ENCODE assay signal across 1 cellular context in genomic region chr19:45886427-45887310, GRCh38.
TF ChIP-seq lines count a peak whose summit lies in the region.

No MANE protein-coding gene starts in this region.

TF ChIP-seq in K562, 482 proteins besides CTCF, POLR2A, EP300 and RAD21 (continued from another document and continues in another):
- TF ChIP-seq ZBTB8A (IDR thresholded peaks at IDR 0.05; ENCODE audit: partially characterized antibody): no peak
- no peak for TF ChIP-seq CBX2 (IDR thresholded peaks at IDR 0.05; ENCODE audit: insufficient read depth, low read length, poor library complexity, severe bottlenecking)
- TF ChIP-seq RCOR1 (IDR thresholded peaks at IDR 0.05; ENCODE audit: borderline replicate concordance in 1 of 2, low read depth in 2 of 2, low read length in 2 of 2): peak in 1 of 2 experiments; percentile 73; a peak in 1 of 4 replicates
- TF ChIP-seq KHSRP (IDR thresholded peaks at IDR 0.05): no peak
- no peak for TF ChIP-seq FOSL1 (tag; conservative IDR thresholded peaks at IDR 0.05)
- TF ChIP-seq, protein P1, sequence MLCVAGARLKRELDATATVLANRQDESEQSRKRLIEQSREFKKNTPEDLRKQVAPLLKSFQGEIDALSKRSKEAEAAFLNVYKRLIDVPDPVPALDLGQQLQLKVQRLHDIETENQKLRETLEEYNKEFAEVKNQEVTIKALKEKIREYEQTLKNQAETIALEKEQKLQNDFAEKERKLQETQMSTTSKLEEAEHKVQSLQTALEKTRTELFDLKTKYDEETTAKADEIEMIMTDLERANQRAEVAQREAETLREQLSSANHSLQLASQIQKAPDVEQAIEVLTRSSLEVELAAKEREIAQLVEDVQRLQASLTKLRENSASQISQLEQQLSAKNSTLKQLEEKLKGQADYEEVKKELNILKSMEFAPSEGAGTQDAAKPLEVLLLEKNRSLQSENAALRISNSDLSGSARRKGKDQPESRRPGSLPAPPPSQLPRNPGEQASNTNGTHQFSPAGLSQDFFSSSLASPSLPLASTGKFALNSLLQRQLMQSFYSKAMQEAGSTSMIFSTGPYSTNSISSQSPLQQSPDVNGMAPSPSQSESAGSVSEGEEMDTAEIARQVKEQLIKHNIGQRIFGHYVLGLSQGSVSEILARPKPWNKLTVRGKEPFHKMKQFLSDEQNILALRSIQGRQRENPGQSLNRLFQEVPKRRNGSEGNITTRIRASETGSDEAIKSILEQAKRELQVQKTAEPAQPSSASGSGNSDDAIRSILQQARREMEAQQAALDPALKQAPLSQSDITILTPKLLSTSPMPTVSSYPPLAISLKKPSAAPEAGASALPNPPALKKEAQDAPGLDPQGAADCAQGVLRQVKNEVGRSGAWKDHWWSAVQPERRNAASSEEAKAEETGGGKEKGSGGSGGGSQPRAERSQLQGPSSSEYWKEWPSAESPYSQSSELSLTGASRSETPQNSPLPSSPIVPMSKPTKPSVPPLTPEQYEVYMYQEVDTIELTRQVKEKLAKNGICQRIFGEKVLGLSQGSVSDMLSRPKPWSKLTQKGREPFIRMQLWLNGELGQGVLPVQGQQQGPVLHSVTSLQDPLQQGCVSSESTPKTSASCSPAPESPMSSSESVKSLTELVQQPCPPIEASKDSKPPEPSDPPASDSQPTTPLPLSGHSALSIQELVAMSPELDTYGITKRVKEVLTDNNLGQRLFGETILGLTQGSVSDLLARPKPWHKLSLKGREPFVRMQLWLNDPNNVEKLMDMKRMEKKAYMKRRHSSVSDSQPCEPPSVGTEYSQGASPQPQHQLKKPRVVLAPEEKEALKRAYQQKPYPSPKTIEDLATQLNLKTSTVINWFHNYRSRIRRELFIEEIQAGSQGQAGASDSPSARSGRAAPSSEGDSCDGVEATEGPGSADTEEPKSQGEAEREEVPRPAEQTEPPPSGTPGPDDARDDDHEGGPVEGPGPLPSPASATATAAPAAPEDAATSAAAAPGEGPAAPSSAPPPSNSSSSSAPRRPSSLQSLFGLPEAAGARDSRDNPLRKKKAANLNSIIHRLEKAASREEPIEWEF (CRISPR knock-in tag; IDR thresholded peaks at IDR 0.05): no peak
- TF ChIP-seq, protein P2, sequence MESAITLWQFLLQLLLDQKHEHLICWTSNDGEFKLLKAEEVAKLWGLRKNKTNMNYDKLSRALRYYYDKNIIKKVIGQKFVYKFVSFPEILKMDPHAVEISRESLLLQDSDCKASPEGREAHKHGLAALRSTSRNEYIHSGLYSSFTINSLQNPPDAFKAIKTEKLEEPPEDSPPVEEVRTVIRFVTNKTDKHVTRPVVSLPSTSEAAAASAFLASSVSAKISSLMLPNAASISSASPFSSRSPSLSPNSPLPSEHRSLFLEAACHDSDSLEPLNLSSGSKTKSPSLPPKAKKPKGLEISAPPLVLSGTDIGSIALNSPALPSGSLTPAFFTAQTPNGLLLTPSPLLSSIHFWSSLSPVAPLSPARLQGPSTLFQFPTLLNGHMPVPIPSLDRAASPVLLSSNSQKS (CRISPR knock-in tag; IDR thresholded peaks at IDR 0.05): no peak
- TF ChIP-seq, protein P3, sequence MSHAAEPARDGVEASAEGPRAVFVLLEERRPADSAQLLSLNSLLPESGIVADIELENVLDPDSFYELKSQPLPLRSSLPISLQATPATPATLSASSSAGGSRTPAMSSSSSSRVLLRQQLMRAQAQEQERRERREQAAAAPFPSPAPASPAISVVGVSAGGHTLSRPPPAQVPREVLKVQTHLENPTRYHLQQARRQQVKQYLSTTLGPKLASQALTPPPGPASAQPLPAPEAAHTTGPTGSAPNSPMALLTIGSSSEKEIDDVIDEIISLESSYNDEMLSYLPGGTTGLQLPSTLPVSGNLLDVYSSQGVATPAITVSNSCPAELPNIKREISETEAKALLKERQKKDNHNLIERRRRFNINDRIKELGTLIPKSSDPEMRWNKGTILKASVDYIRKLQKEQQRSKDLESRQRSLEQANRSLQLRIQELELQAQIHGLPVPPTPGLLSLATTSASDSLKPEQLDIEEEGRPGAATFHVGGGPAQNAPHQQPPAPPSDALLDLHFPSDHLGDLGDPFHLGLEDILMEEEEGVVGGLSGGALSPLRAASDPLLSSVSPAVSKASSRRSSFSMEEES (CRISPR knock-in tag; IDR thresholded peaks at IDR 0.05): no peak
- TF ChIP-seq HOMEZ (CRISPR knock-in tag; IDR thresholded peaks at IDR 0.05): no peak
- TF ChIP-seq CHD1 (IDR thresholded peaks at IDR 0.05; ENCODE audit: low read length): no peak
- TF ChIP-seq, protein P4, sequence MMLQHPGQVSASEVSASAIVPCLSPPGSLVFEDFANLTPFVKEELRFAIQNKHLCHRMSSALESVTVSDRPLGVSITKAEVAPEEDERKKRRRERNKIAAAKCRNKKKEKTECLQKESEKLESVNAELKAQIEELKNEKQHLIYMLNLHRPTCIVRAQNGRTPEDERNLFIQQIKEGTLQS (IDR thresholded peaks at IDR 0.05): no peak
- TF ChIP-seq, protein P4 (CRISPR knock-in tag; conservative IDR thresholded peaks at IDR 0.05): 0 out of 2 replicates have a peak, but pooled peaks have one; percentile 55
- TF ChIP-seq PHF20 (IDR thresholded peaks at IDR 0.05; ENCODE audit: partially characterized antibody): peak; percentile 56
- TF ChIP-seq EHMT2 (IDR thresholded peaks at IDR 0.05): no peak
- TF ChIP-seq ZC3H8 (IDR thresholded peaks at IDR 0.05): no peak
- TF ChIP-seq U2AF2 (optimal IDR thresholded peaks at IDR 0.05; ENCODE audit: low read depth, low read length): no peak
- TF ChIP-seq SNRNP70 (optimal IDR thresholded peaks at IDR 0.05; ENCODE audit: low read depth, low read length): no peak
- TF ChIP-seq ARNT (IDR thresholded peaks at IDR 0.05): no peak
- peak in 2 of 3 experiments; percentile 24 to 46 for TF ChIP-seq YY1 (IDR thresholded peaks at IDR 0.05; ENCODE audit: borderline replicate concordance in 1 of 3, control insufficient read depth in 1 of 3, extremely low read depth in 1 of 3, insufficient read depth in 3 of 3, insufficient read length in 1 of 3, insufficient replicate concordance in 2 of 3, low read depth in 1 of 3, low read length in 2 of 3)
- TF ChIP-seq WHSC1 (IDR thresholded peaks at IDR 0.05; ENCODE audit: low read length): no peak
- 0 out of 2 replicates have a peak, but pooled peaks have one; percentile 60 for TF ChIP-seq E2F3 (CRISPR knock-in tag; IDR thresholded peaks at IDR 0.05)
- no peak for TF ChIP-seq ZC3H11A (IDR thresholded peaks at IDR 0.05; ENCODE audit: low read depth, low read length)
- TF ChIP-seq JUND (IDR thresholded peaks at IDR 0.05; ENCODE audit: borderline replicate concordance, low read depth, low read length): no peak
- TF ChIP-seq JUND (tag; IDR thresholded peaks at IDR 0.05; ENCODE audit: borderline replicate concordance, low read depth, low read length): no peak; the same call in 2 of the 3 replicates
- no peak for TF ChIP-seq ILK (tag; IDR thresholded peaks at IDR 0.05; ENCODE audit: borderline replicate concordance, low read depth)
- no peak for TF ChIP-seq SNAPC5 (CRISPR knock-in tag; IDR thresholded peaks at IDR 0.05)
- no peak for TF ChIP-seq HMG20B (CRISPR knock-in tag; IDR thresholded peaks at IDR 0.05)
- no peak for TF ChIP-seq MCM3 (IDR thresholded peaks at IDR 0.05)
- no peak; the same call in 1 of the 2 replicates for TF ChIP-seq LEF1 (IDR thresholded peaks at IDR 0.05)
- TF ChIP-seq FOXP4 (CRISPR knock-in tag; IDR thresholded peaks at IDR 0.05; ENCODE audit: borderline replicate concordance): 0 out of 2 replicates have a peak, but pooled peaks have one; percentile 47
- TF ChIP-seq HNRNPLL (IDR thresholded peaks at IDR 0.05; ENCODE audit: low read depth, low read length, poor library complexity, severe bottlenecking): peak; percentile 49
- TF ChIP-seq NEUROD1 (IDR thresholded peaks at IDR 0.05; ENCODE audit: borderline replicate concordance, low read depth, low read length, partially characterized antibody): peak; percentile 33
- no peak for TF ChIP-seq MYNN (IDR thresholded peaks at IDR 0.05)
- no peak for TF ChIP-seq MYNN (CRISPR knock-in tag; IDR thresholded peaks at IDR 0.05)
- TF ChIP-seq GTF3C2 (IDR thresholded peaks at IDR 0.05; ENCODE audit: borderline replicate concordance, extremely low read depth, insufficient read length): no peak
- TF ChIP-seq C11orf30 (IDR thresholded peaks at IDR 0.05; ENCODE audit: low read depth): no peak
- TF ChIP-seq BRD9 (IDR thresholded peaks at IDR 0.05; ENCODE audit: low read depth, partially characterized antibody): peak; percentile 56
- TF ChIP-seq, protein P5, sequence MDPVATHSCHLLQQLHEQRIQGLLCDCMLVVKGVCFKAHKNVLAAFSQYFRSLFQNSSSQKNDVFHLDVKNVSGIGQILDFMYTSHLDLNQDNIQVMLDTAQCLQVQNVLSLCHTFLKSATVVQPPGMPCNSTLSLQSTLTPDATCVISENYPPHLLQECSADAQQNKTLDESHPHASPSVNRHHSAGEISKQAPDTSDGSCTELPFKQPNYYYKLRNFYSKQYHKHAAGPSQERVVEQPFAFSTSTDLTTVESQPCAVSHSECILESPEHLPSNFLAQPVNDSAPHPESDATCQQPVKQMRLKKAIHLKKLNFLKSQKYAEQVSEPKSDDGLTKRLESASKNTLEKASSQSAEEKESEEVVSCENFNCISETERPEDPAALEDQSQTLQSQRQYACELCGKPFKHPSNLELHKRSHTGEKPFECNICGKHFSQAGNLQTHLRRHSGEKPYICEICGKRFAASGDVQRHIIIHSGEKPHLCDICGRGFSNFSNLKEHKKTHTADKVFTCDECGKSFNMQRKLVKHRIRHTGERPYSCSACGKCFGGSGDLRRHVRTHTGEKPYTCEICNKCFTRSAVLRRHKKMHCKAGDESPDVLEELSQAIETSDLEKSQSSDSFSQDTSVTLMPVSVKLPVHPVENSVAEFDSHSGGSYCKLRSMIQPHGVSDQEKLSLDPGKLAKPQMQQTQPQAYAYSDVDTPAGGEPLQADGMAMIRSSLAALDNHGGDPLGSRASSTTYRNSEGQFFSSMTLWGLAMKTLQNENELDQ (CRISPR knock-in tag; IDR thresholded peaks at IDR 0.05; ENCODE audit: borderline replicate concordance): no peak
- TF ChIP-seq, protein P6, sequence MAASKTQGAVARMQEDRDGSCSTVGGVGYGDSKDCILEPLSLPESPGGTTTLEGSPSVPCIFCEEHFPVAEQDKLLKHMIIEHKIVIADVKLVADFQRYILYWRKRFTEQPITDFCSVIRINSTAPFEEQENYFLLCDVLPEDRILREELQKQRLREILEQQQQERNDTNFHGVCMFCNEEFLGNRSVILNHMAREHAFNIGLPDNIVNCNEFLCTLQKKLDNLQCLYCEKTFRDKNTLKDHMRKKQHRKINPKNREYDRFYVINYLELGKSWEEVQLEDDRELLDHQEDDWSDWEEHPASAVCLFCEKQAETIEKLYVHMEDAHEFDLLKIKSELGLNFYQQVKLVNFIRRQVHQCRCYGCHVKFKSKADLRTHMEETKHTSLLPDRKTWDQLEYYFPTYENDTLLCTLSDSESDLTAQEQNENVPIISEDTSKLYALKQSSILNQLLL (CRISPR knock-in tag; IDR thresholded peaks at IDR 0.05; ENCODE audit: borderline replicate concordance): no peak
- no peak for TF ChIP-seq ZNF449 (CRISPR knock-in tag; IDR thresholded peaks at IDR 0.05)
